16 cellular contexts compared by ENCODE assay signal in genomic region chr17:6137716-6138502, GRCh38.
"Had no signal": no experiment of that assay in that cellular context is flagged by ENCODE, and none has a peak within 500 bp of the region (broad histone marks: within the 10 kb centered on the region; RNA-seq: fewer than 3 reads in every experiment).

No MANE protein-coding gene starts in this region.

- DNase-seq: activated CD4-positive, alpha-beta T cell treated with anti-CD3 and anti-CD28 coated beads for 4 hours; activated CD8-positive, alpha-beta T cell treated with anti-CD3 and anti-CD28 coated beads for 36 hours; activated effector memory CD4-positive, alpha-beta T cell treated with Interleukin-2 at 50 U/mL for 16 hours; activated naive CD4-positive, alpha-beta T cell treated with anti-CD3 and anti-CD28 coated beads, Interleukin-2, amount 50 U/mL, for 16 hours; activated T-cell treated with anti-CD3 and anti-CD28 coated beads, Interleukin-2, amount 50 U/mL, for 4 hours; cortex of kidney; effector CD4-positive, alpha-beta T cell; foreskin fibroblast; glutamatergic neuron; mesendoderm; nucleus accumbens; posterior cingulate gyrus; retina; stimulated activated CD4-positive, alpha-beta T cell treated with anti-CD3 and anti-CD28 coated beads, Interleukin-2, amount 100 ng/mL, for 48 hours had no signal

- ATAC-seq: activated CD8-positive, alpha-beta T cell treated with anti-CD3 and anti-CD28 coated beads for 36 hours; activated T-cell treated with anti-CD3 and anti-CD28 coated beads, Interleukin-2, amount 50 U/mL, for 4 hours; natural killer cell treated with Interleukin-12 subunit alpha and Interleukin-12 subunit beta and Interleukin-15 and Interleukin-18, amount 100 ng/mL, for 72 hours; stimulated activated memory B cell treated with anti-CD40 and anti-IgM and Interleukin-4, amounts not matched to agents 10 μg/mL and 1 μg/mL and 100 μg/mL, for 72 hours had no signal
